22 cellular contexts compared by ENCODE assay signal in the genomic region with DNA sequence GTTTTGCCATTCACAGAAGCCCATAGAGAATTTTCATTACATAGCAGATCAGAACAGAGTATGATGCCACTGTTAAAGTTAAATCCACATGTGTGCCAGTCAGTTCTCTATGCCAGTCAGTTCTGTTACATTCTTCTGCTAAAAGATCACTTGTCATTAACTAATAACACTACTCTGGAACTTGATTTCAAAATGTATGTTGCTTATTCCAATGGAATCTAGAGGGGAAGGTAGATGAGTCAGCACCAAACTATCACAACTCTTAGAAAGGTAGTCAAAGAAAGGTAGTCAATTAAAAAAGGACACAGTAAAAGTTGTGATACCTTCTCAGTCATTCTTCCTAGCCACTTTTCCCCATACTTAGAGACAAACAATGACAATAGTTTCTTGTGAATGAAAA.
"Had no signal": no experiment of that assay in that cellular context is flagged by ENCODE, and none has a peak within 500 bp of the region (broad histone marks: within the 10 kb centered on the region; RNA-seq: fewer than 3 reads in every experiment).

No MANE protein-coding gene starts in this region.

- H3K36me3 ChIP-seq: neural progenitor cell, ovary, tibial nerve, upper lobe of right lung had no signal

- H3K4me2 ChIP-seq: hepatocyte, neural progenitor cell, smooth muscle cell had no signal

- H2AFZ ChIP-seq: hepatocyte, neural progenitor cell had no signal

- H3K79me2 ChIP-seq: hepatocyte had no signal

- FAIRE-seq: endothelial cell of umbilical vein, kidney had no signal

- H3K27me3 ChIP-seq: hepatocyte, neural progenitor cell, ovary, tibial nerve, upper lobe of right lung had no signal

- H3K9me3 ChIP-seq: mucosa of descending colon, ovary, tibial nerve, upper lobe of right lung had no signal

- H3K9ac ChIP-seq: neural progenitor cell had no signal

- H3K27ac ChIP-seq: coronary artery, hepatocyte, neural progenitor cell, ovary, tibial nerve, upper lobe of right lung had no signal

- H3K4me1 ChIP-seq: neural progenitor cell, tibial nerve, upper lobe of right lung had no signal

- DNase-seq: caudate nucleus; effector CD4-positive, alpha-beta T cell; endodermal cell; head of caudate nucleus; kidney; left colon; mucosa of descending colon; natural killer cell; nucleus accumbens; ovary; right cardiac atrium; stimulated activated CD4-positive, alpha-beta T cell treated with anti-CD3 and anti-CD28 coated beads, Interleukin-2, amount 100 ng/mL, for 48 hours; stimulated activated CD8-positive, alpha-beta memory T cell treated with anti-CD3 and anti-CD28 coated beads, Interleukin-4, amount 100 ng/mL, for 48 hours; upper lobe of right lung had no signal

- ATAC-seq: esophagus mucosa; left colon; mucosa of descending colon; natural killer cell; right cardiac atrium; stimulated activated effector memory CD8-positive, alpha-beta T cell treated with anti-CD3 and anti-CD28 coated beads, Interleukin-12 subunit alpha, Interleukin-12 subunit beta, amount 100 ng/mL, for 72 hours; upper lobe of right lung had no signal

- H3K4me3 ChIP-seq: coronary artery, hepatocyte, mucosa of descending colon, neural progenitor cell, ovary, smooth muscle cell, tibial nerve, upper lobe of right lung had no signal
